In the genomic region with DNA sequence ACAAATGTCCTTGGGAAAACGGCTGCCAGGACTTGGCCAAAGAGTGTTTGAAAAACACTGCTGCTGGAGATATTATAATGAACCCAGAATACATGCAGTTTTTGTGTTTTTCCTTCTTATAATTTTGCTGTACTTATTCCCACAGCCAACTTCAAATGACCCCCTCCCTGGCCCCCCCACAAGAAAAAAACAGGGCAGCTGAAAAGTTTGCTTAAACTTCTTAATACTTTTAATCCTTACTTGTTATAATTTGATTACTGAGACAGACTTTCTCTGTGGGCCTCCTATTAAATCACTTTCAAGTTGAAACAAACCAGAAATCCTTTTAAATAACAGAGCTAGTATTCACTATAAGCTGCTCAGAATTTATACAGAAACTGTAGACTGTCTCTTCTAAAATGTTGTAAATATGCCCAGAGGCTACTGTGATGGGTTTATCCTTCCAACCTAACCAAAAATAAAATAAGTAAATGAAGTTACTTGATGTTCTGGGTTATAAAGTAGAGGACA, we compare ENCODE assay signal across 23 cellular contexts.
"Had no signal": no experiment of that assay in that cellular context is flagged by ENCODE, and none has a peak within 500 bp of the region (broad histone marks: within the 10 kb centered on the region; RNA-seq: fewer than 3 reads in every experiment).

No MANE protein-coding gene starts in this region.

- H3K27me3 ChIP-seq: breast epithelium had no signal

- H3K4me1 ChIP-seq: breast epithelium had no signal

- H3K4me1 Mint-ChIP-seq: activated CD8-positive, alpha-beta memory T cell treated with anti-CD3 and anti-CD28 coated beads, Interleukin-2, amount 10 ng/mL, durations not matched to agents 7 days and 5 days; activated naive CD4-positive, alpha-beta T cell treated with anti-CD3 and anti-CD28 coated beads, Interleukin-2, amount 50 U/mL, for 24 hours had no signal

- ATAC-seq: activated CD4-positive, CD25-positive, alpha-beta regulatory T cell treated with anti-CD3 and anti-CD28 coated beads, Interleukin-2, amount 50 U/mL, for 24 hours; activated CD8-positive, alpha-beta memory T cell treated with anti-CD3 and anti-CD28 coated beads, Interleukin-2, amount 10 ng/mL, durations not matched to agents 7 days and 5 days had no signal

- H3K4me3 Mint-ChIP-seq: activated CD8-positive, alpha-beta memory T cell treated with anti-CD3 and anti-CD28 coated beads, Interleukin-2, amount 10 ng/mL, durations not matched to agents 7 days and 5 days; activated naive CD4-positive, alpha-beta T cell treated with anti-CD3 and anti-CD28 coated beads, Interleukin-2, amount 50 U/mL, for 24 hours; activated T-cell treated with anti-CD3 and anti-CD28 coated beads, Interleukin-2, amount 50 U/mL, for 24 hours; activated T-helper 1 cell treated with anti-CD3 and anti-CD28 coated beads, Interleukin-12 subunit alpha, Interleukin-12 subunit beta, Interleukin-2, Interleukin-4 antibody, amounts not matched to agents 30 ng/mL and 10 ng/mL and 1 ng/mL, durations not matched to agents 14 hours and 24 hours and 36 hours; T-helper 1 cell treated with Interleukin-12 subunit alpha and Interleukin-12 subunit beta and Interleukin-4 antibody, amounts not matched to agents 30 μg/mL and 1 μg/mL, for 36 hours had no signal

- DNase-seq: activated CD4-positive, alpha-beta T cell treated with anti-CD3 and anti-CD28 coated beads for 4 hours; activated CD8-positive, alpha-beta memory T cell treated with anti-CD3 and anti-CD28 coated beads, Interleukin-2, amount 10 ng/mL, durations not matched to agents 7 days and 5 days; activated effector memory CD4-positive, alpha-beta T cell treated with Interleukin-2 at 50 U/mL for 16 hours; activated naive CD4-positive, alpha-beta T cell; activated T-cell treated with anti-CD3 and anti-CD28 coated beads, Interleukin-2, amount 50 U/mL, for 24 hours; aorta; caudate nucleus; Karpas-422; MM.1S; NCI-H1105; NCI-H1436; NCI-H1694 treated with DMSO at 0.1 percent for 48 hours; NCI-H2029 treated with DMSO at 0.1 percent for 48 hours; NCI-H345; NCI-H510A; NCI-H526 treated with DMSO at 0.1 percent for 48 hours; SHP77 treated with DMSO at 0.1 percent for 48 hours; SW 1271 had no signal

- H3K9me3 Mint-ChIP-seq: activated naive CD4-positive, alpha-beta T cell treated with anti-CD3 and anti-CD28 coated beads, Interleukin-2, amount 50 U/mL, for 24 hours; activated T-helper 1 cell treated with anti-CD3 and anti-CD28 coated beads, Interleukin-12 subunit alpha, Interleukin-12 subunit beta, Interleukin-2, Interleukin-4 antibody, amounts not matched to agents 30 ng/mL and 10 ng/mL and 1 ng/mL, durations not matched to agents 14 hours and 24 hours and 36 hours; T-helper 1 cell treated with Interleukin-12 subunit alpha and Interleukin-12 subunit beta and Interleukin-4 antibody, amounts not matched to agents 30 μg/mL and 1 μg/mL, for 36 hours had no signal

- H3K36me3 ChIP-seq: breast epithelium had no signal

- H3K27me3 Mint-ChIP-seq: activated T-cell treated with anti-CD3 and anti-CD28 coated beads, Interleukin-2, amount 50 U/mL, for 24 hours had no signal

- H3K27ac ChIP-seq: breast epithelium had no signal

- H3K36me3 Mint-ChIP-seq: activated CD8-positive, alpha-beta memory T cell treated with anti-CD3 and anti-CD28 coated beads, Interleukin-2, amount 10 ng/mL, durations not matched to agents 7 days and 5 days; activated naive CD4-positive, alpha-beta T cell treated with anti-CD3 and anti-CD28 coated beads, Interleukin-2, amount 50 U/mL, for 24 hours had no signal

- H3K27ac Mint-ChIP-seq: activated CD8-positive, alpha-beta memory T cell treated with anti-CD3 and anti-CD28 coated beads, Interleukin-2, amount 10 ng/mL, durations not matched to agents 7 days and 5 days; activated naive CD4-positive, alpha-beta T cell treated with anti-CD3 and anti-CD28 coated beads, Interleukin-2, amount 50 U/mL, for 24 hours; activated T-cell treated with anti-CD3 and anti-CD28 coated beads, Interleukin-2, amount 50 U/mL, for 24 hours; activated T-helper 1 cell treated with anti-CD3 and anti-CD28 coated beads, Interleukin-12 subunit alpha, Interleukin-12 subunit beta, Interleukin-2, Interleukin-4 antibody, amounts not matched to agents 30 ng/mL and 10 ng/mL and 1 ng/mL, durations not matched to agents 14 hours and 24 hours and 36 hours; T-helper 1 cell treated with Interleukin-12 subunit alpha and Interleukin-12 subunit beta and Interleukin-4 antibody, amounts not matched to agents 30 μg/mL and 1 μg/mL, for 36 hours had no signal

- H3K4me3 ChIP-seq: breast epithelium had no signal

- H3K9me3 ChIP-seq: breast epithelium had no signal
